Comparison of ENCODE assay signal across 21 cellular contexts in the genomic region with DNA sequence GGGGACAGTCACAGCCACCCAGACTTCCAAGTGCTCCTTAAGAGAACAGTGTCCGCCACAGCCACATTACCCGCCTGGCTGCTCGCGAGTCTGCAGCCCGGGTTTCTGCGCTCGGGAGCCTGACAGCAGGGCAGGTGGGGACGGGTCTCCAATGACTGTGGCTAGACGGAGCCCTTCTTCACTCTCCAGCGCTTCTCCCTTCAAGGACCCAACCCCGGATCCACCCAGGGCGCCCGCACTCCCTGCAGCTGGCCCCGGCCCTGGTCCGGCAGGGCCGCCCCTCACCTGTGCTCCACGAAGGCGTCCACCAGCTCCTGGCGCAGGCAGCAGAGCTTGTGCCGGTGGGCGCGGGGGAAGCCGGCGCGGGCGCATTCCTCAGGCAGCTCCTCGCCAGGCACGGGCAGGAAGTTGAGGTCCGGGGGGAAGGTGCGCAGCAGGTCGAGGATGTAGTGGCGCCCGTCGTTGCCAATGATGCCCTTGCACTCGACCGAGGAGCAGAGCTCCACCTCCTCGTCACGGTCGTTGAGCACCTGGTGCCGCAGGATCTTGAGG. TPM values are rescaled to one million over a fixed set of nuclear protein-coding genes. Genes with fewer than 3 reads are reported as not detected.
A peak's percentile ranks its signal among the peaks of the same experiment; 100 is the strongest.
DNase-seq lines count a peak whose midpoint lies in the region; ATAC-seq, FAIRE-seq and TF ChIP-seq lines count a peak whose summit lies in the region.
"Had no signal": no experiment of that assay in that cellular context is flagged by ENCODE, and none has a peak within 500 bp of the region (broad histone marks: within the 10 kb centered on the region; RNA-seq: fewer than 3 reads in every experiment).

No MANE protein-coding gene starts in this region.

- no peak for FAIRE-seq in kidney (lab: Jason Lieb, UNC)
- FAIRE-seq: colon, endometrium had no signal

- no peak overlapping the region for H3K56ac ChIP-seq in H9 (ENCODE audit: insufficient read length, low read depth, low read length)

- H3K36me3 Mint-ChIP-seq in H9 (ENCODE audit: insufficient read depth in 1 of 3, low read depth in 3 of 3) (peaks cover 11 to 53% (median 39%) of the 10 kb centered on the region in 3 experiments; a peak in 6 of 7 replicates), type B pancreatic cell (no peaks in the 10 kb centered on the region)
- H3K36me3 Mint-ChIP-seq: CD4-positive, CD25-positive, alpha-beta regulatory T cell had no signal

- no peak for ATAC-seq in GM21390 (IDR thresholded peaks at IDR 0.05; ENCODE audit: unreplicated experiment)
- ATAC-seq: upper lobe of right lung had no signal

- no peaks in the 10 kb centered on the region for H3K4me1 ChIP-seq in H9 (ENCODE audit: insufficient read depth, low read length)
- H3K4me1 ChIP-seq in kidney (ENCODE audit: control insufficient read depth in 1 of 2, insufficient read depth in 1 of 2, low read depth in 1 of 2, low read length in 2 of 2), result no peaks in the 10 kb centered on the region
- H3K4me1 ChIP-seq in PC-9 (replicated peaks; ENCODE audit: insufficient read depth), result no peaks in the 10 kb centered on the region
- H3K4me1 ChIP-seq: SJCRH30, upper lobe of right lung had no signal

- no peaks in the 10 kb centered on the region for H4K20me1 ChIP-seq in H9 (ENCODE audit: control insufficient read depth, insufficient read depth, insufficient read length)
- H4K20me1 ChIP-seq in PC-9 (ENCODE audit: insufficient read depth), result peaks cover 33% of the 10 kb centered on the region

- H3K9ac ChIP-seq in H9 (ENCODE audit: extremely low read depth, insufficient read length, low read length) (no peak overlapping the region), kidney (ENCODE audit: low read length in 2 of 2) (no peak overlapping the region)

- no peak overlapping the region for H3K23ac ChIP-seq in H9 (ENCODE audit: insufficient read length, low read depth, low read length)

- no peak overlapping the region for H2BK5ac ChIP-seq in H9 (ENCODE audit: insufficient read length, low read length)

- H3K4me1 Mint-ChIP-seq in H9, result no peaks in the 10 kb centered on the region; a peak in 1 of 4 replicates
- no peaks in the 10 kb centered on the region for H3K4me1 Mint-ChIP-seq in type B pancreatic cell (ENCODE audit: unreplicated experiment)
- H3K4me1 Mint-ChIP-seq: CD4-positive, CD25-positive, alpha-beta regulatory T cell had no signal

- H3K79me2 ChIP-seq in H9 (ENCODE audit: insufficient read depth, low read length), result no peaks in the 10 kb centered on the region
- no peaks in the 10 kb centered on the region for H3K79me2 ChIP-seq in PC-9 (ENCODE audit: low read depth)

- no peak overlapping the region for H2BK20ac ChIP-seq in H9 (ENCODE audit: low read depth, low read length, poor library complexity, severe bottlenecking)

- H3K9me3 ChIP-seq in H9 (ENCODE audit: control insufficient read depth, low read depth, low read length) (no peaks in the 10 kb centered on the region), kidney (ENCODE audit: control insufficient read depth in 1 of 2, low read length in 2 of 2) (no peaks in the 10 kb centered on the region), PC-9 (ENCODE audit: insufficient read depth, low read depth) (no peaks in the 10 kb centered on the region)
- H3K9me3 ChIP-seq: SJCRH30, upper lobe of right lung had no signal

- H3K4me2 ChIP-seq in H9 (ENCODE audit: insufficient read depth, insufficient read length, low read length) (no peak overlapping the region), PC-9 (no peak overlapping the region)

- no peak overlapping the region for H4K91ac ChIP-seq in H9 (ENCODE audit: insufficient read length, low read depth, low read length)

- no peak overlapping the region for H3K4ac ChIP-seq in H9 (ENCODE audit: low read depth, low read length)

- no peaks in the 10 kb centered on the region for H3K27me3 ChIP-seq in H9 (ENCODE audit: insufficient read depth, low read length)
- H3K27me3 ChIP-seq in PC-9 (ENCODE audit: insufficient read depth, low read depth), result no peaks in the 10 kb centered on the region
- H3K27me3 ChIP-seq: SJCRH30, upper lobe of right lung had no signal

- H3K4me3 ChIP-seq in kidney (ENCODE audit: low read length in 2 of 2) (no peak overlapping the region), PC-9 (no peak overlapping the region)
- H3K4me3 ChIP-seq: SJCRH30, upper lobe of right lung had no signal

- H2BK15ac ChIP-seq in H9 (ENCODE audit: low read depth, low read length), result no peak overlapping the region

- peaks cover 20 to 31% of the 10 kb centered on the region in 2 donors for H3K36me3 ChIP-seq in kidney (ENCODE audit: control insufficient read depth in 1 of 2, insufficient read depth in 2 of 2, low read length in 2 of 2)
- peaks cover 14% of the 10 kb centered on the region for H3K36me3 ChIP-seq in PC-9 (ENCODE audit: low read depth)

- H3K14ac ChIP-seq in H9 (ENCODE audit: insufficient read depth, low read length), result no peak overlapping the region; the same call in 1 of the 2 replicates

- H4K5ac ChIP-seq in H9 (ENCODE audit: insufficient read length, low read depth, low read length), result no peak overlapping the region

- H3K9me3 Mint-ChIP-seq in H9 (no peaks in the 10 kb centered on the region), type B pancreatic cell (no peaks in the 10 kb centered on the region)
- H3K9me3 Mint-ChIP-seq: CD4-positive, CD25-positive, alpha-beta regulatory T cell had no signal

- peaks cover 8% of the 10 kb centered on the region; the same call in 1 of the 2 replicates for H3F3A ChIP-seq in PC-9 (ENCODE audit: insufficient read depth, low read depth)

- H3K23me2 ChIP-seq in H9 (ENCODE audit: insufficient read length, low read depth, low read length, poor library complexity, severe bottlenecking), result no peaks in the 10 kb centered on the region

- TF ChIP-seq CTCF in H9 (conservative IDR thresholded peaks at IDR 0.05) (no peak), kidney (IDR thresholded peaks at IDR 0.05; ENCODE audit: borderline replicate concordance, extremely low read depth, insufficient read depth) (no peak), type B pancreatic cell (conservative IDR thresholded peaks at IDR 0.05) (no peak), PC-9 (conservative IDR thresholded peaks at IDR 0.05) (no peak)

- H4K8ac ChIP-seq in H9 (replicated peaks; ENCODE audit: insufficient read length, low read depth, low read length), result peak overlapping the region; percentile 58

- intact Hi-C loops in kidney (cut with DNase I) (no loop called here), PC-9 (cut with micrococcal nuclease; ENCODE audit: unreplicated experiment) (no loop called here)

- no CpG with 5 or more reads among the region's 40 CpGs for WGBS in H9 (ENCODE audit: extremely low coverage, insufficient read length, low lambda C conversion rate)

- POLR2A ChIA-PET in PC-9 (lab: Charles Lee; ENCODE audit: unreplicated experiment), result no interaction called here

- CTCF ChIA-PET in PC-9 (lab: Charles Lee), result no interaction called here

- H3K79me1 ChIP-seq in H9 (ENCODE audit: insufficient read depth, low read depth, low read length, poor library complexity, severe bottlenecking), result no peaks in the 10 kb centered on the region

- H2AFZ ChIP-seq in H9 (ENCODE audit: low read length) (no peak overlapping the region), PC-9 (no peak overlapping the region)

- no peak overlapping the region for H2AK5ac ChIP-seq in H9 (ENCODE audit: insufficient read length, low read length)

- H3K18ac ChIP-seq in H9 (ENCODE audit: insufficient read length, low read depth, low read length), result no peak overlapping the region

- DNase-seq in activated naive CD4-positive, alpha-beta T cell treated with anti-CD3 and anti-CD28 coated beads, Interleukin-2, amount 50 U/mL, for 16 hours, result peak; percentile 9
- DNase-seq in activated naive CD4-positive, alpha-beta T cell treated with Interleukin-2 at 50 U/mL for 16 hours, result no peak
- DNase-seq in H9 (peak; percentile 39), kidney (peak; percentile 70), type B pancreatic cell (ENCODE audit: extremely low spot score, unreplicated experiment) (peak; percentile 63), DMS153 (lab: John Stamatoyannopoulos, UW) (no peak), PC-9 (no peak)
- DNase-seq: CD4-positive, CD25-positive, alpha-beta regulatory T cell; DMS79 treated with DMSO at 0.1 percent for 48 hours; hippocampal formation; midbrain; NCI-H1092; NCI-H526 treated with DMSO at 0.1 percent for 48 hours; SJCRH30 had no signal

- H3K4me3 Mint-ChIP-seq in H9 (no peak overlapping the region), type B pancreatic cell (no peak overlapping the region)
- H3K4me3 Mint-ChIP-seq: CD4-positive, CD25-positive, alpha-beta regulatory T cell had no signal

- BruUV-seq in PC-9 (replicated peaks; lab: Mats Ljungman, UMichigan), result no TSS peak

- H3K27ac Mint-ChIP-seq in H9 (no peak overlapping the region), type B pancreatic cell (no peak overlapping the region)
- H3K27ac Mint-ChIP-seq: CD4-positive, CD25-positive, alpha-beta regulatory T cell had no signal

- H3K27ac ChIP-seq in H9 (ENCODE audit: insufficient read length, low read depth, low read length), result no peak overlapping the region
- no peak overlapping the region for H3K27ac ChIP-seq in kidney (ENCODE audit: low read depth in 2 of 2, low read length in 2 of 2)
- H3K27ac ChIP-seq in PC-9, result no peak overlapping the region
- H3K27ac ChIP-seq: SJCRH30, upper lobe of right lung had no signal

- H3K27me3 Mint-ChIP-seq in H9 (ENCODE audit: low read depth), result no peaks in the 10 kb centered on the region
- H3K27me3 Mint-ChIP-seq in type B pancreatic cell, result no peaks in the 10 kb centered on the region
- H3K27me3 Mint-ChIP-seq: CD4-positive, CD25-positive, alpha-beta regulatory T cell had no signal

- H3T11ph ChIP-seq in H9 (ENCODE audit: low read length), result no peak overlapping the region

- H2BK12ac ChIP-seq in H9 (ENCODE audit: insufficient read length, low read depth, low read length), result no peak overlapping the region

- H3K9me2 ChIP-seq in PC-9 (ENCODE audit: insufficient read depth), result no peaks in the 10 kb centered on the region

- H2BK120ac ChIP-seq in H9 (ENCODE audit: low read depth, low read length, poor library complexity, severe bottlenecking), result no peak overlapping the region

RNA-seq across cellular contexts. Expression of a gene that starts 13.9 kb away (rescaled TPM):
- total RNA-seq in H9 (2021) (91.3 and 97.0 TPM in 2 replicates), kidney (93.1 TPM), type B pancreatic cell (ENCODE audit: low replicate concordance) (77.0 and 108 TPM in 2 replicates), PC-9 (2021) (142 and 165 TPM in 2 replicates)
- 49.5 TPM for polyA plus RNA-seq in kidney (ENCODE audit: insufficient read depth, low read depth, low replicate concordance)

RNA-seq across cellular contexts. Expression of a gene that starts 51.8 kb away (rescaled TPM):
- total RNA-seq in H9 (2021), result 7.1 and 8.0 TPM in 2 replicates
- total RNA-seq in kidney, result 1.0 TPM
- 0.11 TPM for polyA plus RNA-seq in kidney (ENCODE audit: insufficient read depth, low read depth, low replicate concordance)
- 1.3 and 1.5 TPM in 2 replicates for total RNA-seq in type B pancreatic cell (ENCODE audit: low replicate concordance)
- 1.9 and 3.0 TPM in 2 replicates for total RNA-seq in PC-9 (2021)
- total RNA-seq: activated CD8-positive, alpha-beta memory T cell treated with anti-CD3 and anti-CD28 coated beads for 36 hours; kidney epithelial cell; SJCRH30 had no signal
- polyA plus RNA-seq: AG04450; CD4-positive, CD25-positive, alpha-beta regulatory T cell had no signal

Comparison
In these comparisons a context has a peak if more than half of its experiments do, and no peak if none do; other contexts are left out.
1. DNase-seq: peak in activated naive CD4-positive, alpha-beta T cell treated with anti-CD3 and anti-CD28 coated beads, Interleukin-2, amount 50 U/mL, for 16 hours (single experiment), H9 (single experiment), kidney (single experiment) and type B pancreatic cell (single experiment); none in activated naive CD4-positive, alpha-beta T cell treated with Interleukin-2 at 50 U/mL for 16 hours (single experiment), DMS153 (single experiment) and PC-9 (0 of 2).